27 cellular contexts compared by ENCODE assay signal in genomic region chr19:1140272-1140671, GRCh38.
"Had no signal": no experiment of that assay in that cellular context is flagged by ENCODE, and none has a peak within 500 bp of the region (broad histone marks: within the 10 kb centered on the region; RNA-seq: fewer than 3 reads in every experiment).

No MANE protein-coding gene starts in this region.

- DNase-seq: effector CD8-positive, alpha-beta T cell; endodermal cell; foreskin fibroblast; gastrocnemius medialis; head of caudate nucleus; kidney; mesenchymal stem cell; mucosa of descending colon; naive B cell; stimulated activated CD4-positive, alpha-beta T cell treated with anti-CD3 and anti-CD28 coated beads, Interleukin-2, amount 100 ng/mL, for 24 hours; stimulated activated CD4-positive, alpha-beta T cell treated with anti-CD3 and anti-CD28 coated beads, Interleukin-4, amount 100 ng/mL, for 24 hours; transverse colon; upper lobe of right lung; uterus had no signal

- H3K36me3 Mint-ChIP-seq: natural killer cell treated with Interleukin-12 subunit alpha and Interleukin-12 subunit beta and Interleukin-15 and Interleukin-18, amount 100 ng/mL, for 72 hours had no signal

- ATAC-seq: esophagus mucosa; gastrocnemius medialis; left lobe of liver; mucosa of descending colon; natural killer cell treated with Interleukin-12 subunit alpha and Interleukin-12 subunit beta and Interleukin-15 and Interleukin-18, amount 100 ng/mL, for 72 hours; sciatic nerve; stimulated activated memory B cell treated with anti-CD40 and anti-IgM and Interleukin-4, amounts not matched to agents 10 μg/mL and 1 μg/mL and 100 μg/mL, for 72 hours; upper lobe of right lung had no signal

- H3K36me3 ChIP-seq: uterus had no signal

- H3K4me3 Mint-ChIP-seq: endodermal cell; mesothelial cell of epicardium; naive B cell; natural killer cell treated with Interleukin-12 subunit alpha and Interleukin-12 subunit beta and Interleukin-15 and Interleukin-18, amount 100 ng/mL, for 72 hours; neural crest cell; stimulated activated memory B cell treated with anti-CD40 and anti-IgM and Interleukin-4, amounts not matched to agents 10 μg/mL and 1 μg/mL and 100 μg/mL, for 72 hours; stimulated activated naive CD8-positive, alpha-beta T cell treated with anti-CD3 and anti-CD28 coated beads, Interleukin-15, Interleukin-2, amounts not matched to agents 100 ng/mL and 50 ng/mL, for 24 hours had no signal

- H3K27ac Mint-ChIP-seq: endodermal cell; mesothelial cell of epicardium; progenitor cell of endocrine pancreas; stimulated activated memory B cell treated with anti-CD40 and anti-IgM and Interleukin-4, amounts not matched to agents 10 μg/mL and 1 μg/mL and 100 μg/mL, for 72 hours had no signal

- H3K9me3 ChIP-seq: gastrocnemius medialis, mucosa of descending colon, suprapubic skin, transverse colon, upper lobe of right lung, uterus had no signal

- H3K4me1 Mint-ChIP-seq: endodermal cell, mesothelial cell of epicardium had no signal

- H3K9me3 Mint-ChIP-seq: endodermal cell; stimulated activated naive CD8-positive, alpha-beta T cell treated with anti-CD3 and anti-CD28 coated beads, Interleukin-15, Interleukin-2, amounts not matched to agents 100 ng/mL and 50 ng/mL, for 24 hours had no signal

- H3K4me1 ChIP-seq: parathyroid adenoma had no signal

- H3K27me3 ChIP-seq: gastrocnemius medialis, suprapubic skin, transverse colon, upper lobe of right lung, uterus had no signal

- H3K27me3 Mint-ChIP-seq: naive B cell; natural killer cell treated with Interleukin-12 subunit alpha and Interleukin-12 subunit beta and Interleukin-15 and Interleukin-18, amount 100 ng/mL, for 72 hours; progenitor cell of endocrine pancreas; stimulated activated memory B cell treated with anti-CD40 and anti-IgM and Interleukin-4, amounts not matched to agents 10 μg/mL and 1 μg/mL and 100 μg/mL, for 72 hours; stimulated activated naive CD8-positive, alpha-beta T cell treated with anti-CD3 and anti-CD28 coated beads, Interleukin-15, Interleukin-2, amounts not matched to agents 100 ng/mL and 50 ng/mL, for 24 hours had no signal

- H3K27ac ChIP-seq: epithelial cell of prostate, gastrocnemius medialis, parathyroid adenoma, suprapubic skin, transverse colon, upper lobe of right lung, uterus had no signal

- H3K4me3 ChIP-seq: gastrocnemius medialis, mucosa of descending colon, smooth muscle cell, suprapubic skin, transverse colon, upper lobe of right lung, uterus had no signal
